23 cellular contexts compared by ENCODE assay signal in the genomic region with DNA sequence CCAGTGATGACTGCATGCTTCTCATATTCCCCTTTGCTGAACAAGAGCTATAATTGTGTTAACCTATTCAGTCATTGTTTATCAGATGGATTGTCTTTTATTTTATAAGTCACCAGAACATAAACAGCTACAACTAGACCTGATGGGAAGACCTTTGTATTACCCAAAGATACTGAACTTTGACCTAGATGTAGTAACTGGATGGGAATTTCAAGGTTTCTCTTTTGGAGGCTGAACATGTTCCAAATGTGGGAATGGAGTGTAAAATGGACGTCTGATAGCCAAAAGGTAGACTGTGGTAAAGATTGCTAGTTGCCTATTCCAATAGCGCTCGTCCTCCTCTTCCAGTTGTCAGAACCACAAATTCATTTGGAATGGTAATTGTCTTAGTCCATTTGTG.
"Had no signal": no experiment of that assay in that cellular context is flagged by ENCODE, and none has a peak within 500 bp of the region (broad histone marks: within the 10 kb centered on the region; RNA-seq: fewer than 3 reads in every experiment).

No MANE protein-coding gene starts in this region.

- DNase-seq: colonic mucosa; cortex of kidney; effector CD8-positive, alpha-beta T cell; effector memory CD8-positive, alpha-beta T cell; endodermal cell; erythroblast; esophagus squamous epithelium; foreskin melanocyte; gastrocnemius medialis; glutamatergic neuron; heart right ventricle; hippocampal formation; left cardiac atrium; left ventricle myocardium inferior; lower lobe of right lung; mesenchymal stem cell; mucosa of descending colon; naive B cell had no signal

- H3K4me1 ChIP-seq: colonic mucosa, esophagus squamous epithelium, gastrocnemius medialis had no signal

- ATAC-seq: effector memory CD8-positive, alpha-beta T cell; esophagus mucosa; gastrocnemius medialis; heart right ventricle; left cardiac atrium; lower lobe of right lung; mucosa of descending colon had no signal

- H3K9me3 ChIP-seq: colonic mucosa, gastrocnemius medialis had no signal

- H3K27ac ChIP-seq: colonic mucosa, epithelial cell of prostate, esophagus squamous epithelium, gastrocnemius medialis, heart right ventricle, left ventricle myocardium inferior, lower lobe of right lung had no signal

- H3K27me3 ChIP-seq: colonic mucosa, esophagus squamous epithelium, gastrocnemius medialis, heart right ventricle had no signal

- H3K4me3 ChIP-seq: colonic mucosa, esophagus squamous epithelium, gastrocnemius medialis, heart right ventricle, left ventricle myocardium inferior, lower lobe of right lung, mucosa of descending colon had no signal

- FAIRE-seq: endometrium, islet of Langerhans, keratinocyte had no signal

- H3K36me3 ChIP-seq: colonic mucosa, esophagus squamous epithelium, gastrocnemius medialis, heart right ventricle, left ventricle myocardium inferior, lower lobe of right lung had no signal
